2 cellular contexts compared by ENCODE assay signal in genomic region chr1:16196139-16196538, GRCh38. TPM values are rescaled to one million over a fixed set of nuclear protein-coding genes. Genes with fewer than 3 reads are reported as not detected.
"Had no signal": no experiment of that assay in that cellular context is flagged by ENCODE, and none has a peak within 500 bp of the region (broad histone marks: within the 10 kb centered on the region; RNA-seq: fewer than 3 reads in every experiment).

No MANE protein-coding gene starts in this region.

RNA-seq across cellular contexts. Expression of gene EPHA2, which starts 40.3 kb away (rescaled TPM):
- total RNA-seq: naive thymus-derived CD8-positive, alpha-beta T cell; natural killer cell treated with Interleukin-12 subunit alpha and Interleukin-12 subunit beta and Interleukin-15 and Interleukin-18, amount 100 ng/mL, for 72 hours had no signal
- polyA plus RNA-seq: naive thymus-derived CD8-positive, alpha-beta T cell had no signal
